18 cellular contexts compared by ENCODE assay signal in genomic region chr11:17185938-17186337, GRCh38.
"Had no signal": no experiment of that assay in that cellular context is flagged by ENCODE, and none has a peak within 500 bp of the region (broad histone marks: within the 10 kb centered on the region; RNA-seq: fewer than 3 reads in every experiment).

No MANE protein-coding gene starts in this region.

- H3K4me3 Mint-ChIP-seq: activated CD4-positive, alpha-beta memory T cell treated with anti-CD3 and anti-CD28 coated beads for 36 hours; mesothelial cell of epicardium; naive thymus-derived CD8-positive, alpha-beta T cell had no signal

- H3K4me3 ChIP-seq: adrenal gland, breast epithelium, coronary artery, left ventricle myocardium inferior, spleen, tibial artery had no signal

- H3K9me3 ChIP-seq: adrenal gland, breast epithelium, left ventricle myocardium inferior, spleen, tibial artery had no signal

- H3K27me3 Mint-ChIP-seq: activated CD4-positive, alpha-beta memory T cell treated with anti-CD3 and anti-CD28 coated beads for 36 hours; naive thymus-derived CD8-positive, alpha-beta T cell had no signal

- H3K27ac Mint-ChIP-seq: activated CD4-positive, alpha-beta memory T cell treated with anti-CD3 and anti-CD28 coated beads for 36 hours; mesothelial cell of epicardium had no signal

- H3K4me1 ChIP-seq: adrenal gland, breast epithelium, tibial artery had no signal

- H3K4me1 Mint-ChIP-seq: mesothelial cell of epicardium had no signal

- H3K27ac ChIP-seq: adrenal gland, breast epithelium, coronary artery, left ventricle myocardium inferior, spleen, tibial artery had no signal

- H3K27me3 ChIP-seq: adrenal gland, breast epithelium, spleen, tibial artery had no signal

- ATAC-seq: naive thymus-derived CD8-positive, alpha-beta T cell had no signal

- DNase-seq: activated CD4-positive, alpha-beta memory T cell treated with anti-CD3 and anti-CD28 coated beads for 36 hours; activated CD4-positive, alpha-beta T cell treated with anti-CD3 and anti-CD28 coated beads for 48 hours; activated effector memory CD4-positive, alpha-beta T cell treated with anti-CD3 and anti-CD28 coated beads, Interleukin-2, amount 50 U/mL, for 16 hours; activated naive CD4-positive, alpha-beta T cell treated with anti-CD3 and anti-CD28 coated beads, Interleukin-2, amount 50 U/mL, for 16 hours; adrenal gland; cerebellar nuclear complex; foreskin melanocyte; glutamatergic neuron; hippocampal formation; left ventricle myocardium inferior; naive thymus-derived CD8-positive, alpha-beta T cell; spleen; stimulated activated CD4-positive, alpha-beta T cell treated with anti-CD3 and anti-CD28 coated beads, Interleukin-4, amount 100 ng/mL, for 1 hour; stimulated activated naive CD4-positive, alpha-beta T cell treated with Interleukin-2 at 50 U/mL for 16 hours; tibial artery had no signal

- H3K36me3 ChIP-seq: adrenal gland, breast epithelium had no signal

- H3K9me3 Mint-ChIP-seq: activated CD4-positive, alpha-beta memory T cell treated with anti-CD3 and anti-CD28 coated beads for 36 hours; mesothelial cell of epicardium; naive thymus-derived CD8-positive, alpha-beta T cell had no signal
